ENCODE assay signal across 8 cellular contexts in the genomic region with DNA sequence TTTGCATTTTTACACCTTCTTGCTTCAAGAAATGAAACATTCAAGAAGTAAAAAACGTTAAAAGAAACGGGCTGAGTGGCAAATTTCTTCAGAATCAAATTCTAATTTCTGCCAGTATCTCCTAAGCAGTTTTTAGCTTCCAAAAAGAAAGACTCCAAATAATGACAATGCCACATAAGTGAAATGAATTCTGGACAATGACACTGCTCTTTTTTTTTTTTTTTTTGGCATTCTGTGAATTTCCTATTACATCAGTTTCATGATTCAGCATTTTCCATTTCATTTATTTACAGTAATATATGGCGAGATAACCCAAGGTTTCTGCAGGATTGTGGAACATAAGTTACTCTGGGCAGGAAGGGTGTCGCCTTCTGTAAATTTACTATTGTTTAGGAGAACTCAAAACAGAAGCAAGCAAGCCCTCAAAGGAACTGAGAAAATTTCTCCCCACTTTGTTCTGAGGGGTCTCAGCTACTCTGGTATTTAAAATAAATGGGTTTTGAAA. TPM values are rescaled to one million over a fixed set of nuclear protein-coding genes. Genes with fewer than 3 reads are reported as not detected.
DNase-seq lines count a peak whose midpoint lies in the region; ATAC-seq and TF ChIP-seq lines count a peak whose summit lies in the region.

No MANE protein-coding gene starts in this region.

- H3K27ac ChIP-seq in heart right ventricle (peak overlapping the region in 8 of 10 donors; percentile 50 to 90 (median 74)), upper lobe of right lung (peak overlapping the region; percentile 86)

- TF ChIP-seq CTCF in heart right ventricle (IDR thresholded peaks at IDR 0.05) (no peak), kidney epithelial cell (IDR thresholded peaks at IDR 0.05; ENCODE audit: insufficient read depth, low read length, poor library complexity, severe bottlenecking) (no peak), upper lobe of right lung (IDR thresholded peaks at IDR 0.05) (no peak)

- peaks cover 56% of the 10 kb centered on the region for H3K4me1 Mint-ChIP-seq in activated naive CD8-positive, alpha-beta T cell treated with anti-CD3 and anti-CD28 coated beads, Interleukin-2, amount 50 U/mL, for 24 hours

- H3K9me3 ChIP-seq in heart right ventricle (no peaks in the 10 kb centered on the region), upper lobe of right lung (no peaks in the 10 kb centered on the region)

- ATAC-seq in heart right ventricle (peak in 3 of 8 donors; percentile 29 to 33 (median 32)), left ventricle myocardium superior (no peak), upper lobe of right lung (no peak), HG02885 (IDR thresholded peaks at IDR 0.05; ENCODE audit: poor library complexity, unreplicated experiment) (no peak)
- no peak for ATAC-seq in activated naive CD8-positive, alpha-beta T cell treated with anti-CD3 and anti-CD28 coated beads, Interleukin-2, amount 50 U/mL, for 24 hours

- H3K4me1 ChIP-seq in heart right ventricle (peaks cover 0 to 54% (median 38%) of the 10 kb centered on the region in 9 donors), upper lobe of right lung (peaks cover 41% of the 10 kb centered on the region)

- H3K36me3 ChIP-seq in heart right ventricle (no peaks in the 10 kb centered on the region), kidney epithelial cell (ENCODE audit: control insufficient read depth, insufficient read depth, low read length) (no peaks in the 10 kb centered on the region), upper lobe of right lung (no peaks in the 10 kb centered on the region)

- peak overlapping the region; percentile 97 for H3K4me3 Mint-ChIP-seq in activated naive CD8-positive, alpha-beta T cell treated with anti-CD3 and anti-CD28 coated beads, Interleukin-2, amount 50 U/mL, for 24 hours

- H3K4me3 ChIP-seq in heart right ventricle (peak overlapping the region in 9 of 10 donors; percentile 67 to 96 (median 80)), kidney epithelial cell (ENCODE audit: low read depth, low read length) (peak overlapping the region; percentile 78), upper lobe of right lung (peak overlapping the region; percentile 85)

- DNase-seq in heart right ventricle (no peak), left ventricle myocardium superior (no peak), kidney epithelial cell (ENCODE audit: low read depth) (no peak), upper lobe of right lung (no peak), mesenteric fat pad (ENCODE audit: low spot score) (no peak), EL (no peak)
- no peak for DNase-seq in activated naive CD8-positive, alpha-beta T cell treated with anti-CD3 and anti-CD28 coated beads, Interleukin-2, amount 50 U/mL, for 24 hours

- H3K36me3 Mint-ChIP-seq in activated naive CD8-positive, alpha-beta T cell treated with anti-CD3 and anti-CD28 coated beads, Interleukin-2, amount 50 U/mL, for 24 hours (ENCODE audit: low read depth) = peaks cover 14% of the 10 kb centered on the region

- H3K27me3 ChIP-seq in heart right ventricle (no peaks in the 10 kb centered on the region), kidney epithelial cell (ENCODE audit: control insufficient read depth, insufficient read depth, low read length) (no peaks in the 10 kb centered on the region), upper lobe of right lung (no peaks in the 10 kb centered on the region)

- peak overlapping the region; percentile 98 for H3K27ac Mint-ChIP-seq in activated naive CD8-positive, alpha-beta T cell treated with anti-CD3 and anti-CD28 coated beads, Interleukin-2, amount 50 U/mL, for 24 hours

- peaks cover 3% of the 10 kb centered on the region for H3K27me3 Mint-ChIP-seq in activated naive CD8-positive, alpha-beta T cell treated with anti-CD3 and anti-CD28 coated beads, Interleukin-2, amount 50 U/mL, for 24 hours

- WGBS in heart right ventricle, 2 donors = 50 to 62% methylated on average over 4 of the region's 4 CpGs

- no peaks in the 10 kb centered on the region for H3K9me3 Mint-ChIP-seq in activated naive CD8-positive, alpha-beta T cell treated with anti-CD3 and anti-CD28 coated beads, Interleukin-2, amount 50 U/mL, for 24 hours

- intact Hi-C loops in heart right ventricle (cut with DNase I) (loop anchor here in 4 of 10 donors (5.0 kb wide), 2 partner anchors 51 to 56 kb away; a partner anchor contains a TSS), left ventricle myocardium superior (cut with micrococcal nuclease) (no loop called here), upper lobe of right lung (cut with DNase I) (no loop called here)

RNA-seq across cellular contexts. Expression of a gene that starts 1.3 kb away (rescaled TPM):
- 1 to 10 TPM; 2.5 to 9.8 (median 3.7) TPM for total RNA-seq in heart right ventricle
- polyA plus RNA-seq in heart right ventricle = 1 to 10 TPM; 1.4 to 2.5 TPM
- total RNA-seq in left ventricle myocardium superior = 2.8 TPM
- total RNA-seq in kidney epithelial cell = 114 and 123 TPM in 2 replicates
- total RNA-seq in upper lobe of right lung = 69.2 TPM
- total RNA-seq in mesenteric fat pad = 13.7 TPM

RNA-seq across cellular contexts. Expression of a gene that starts 52.5 kb away (rescaled TPM):
- total RNA-seq in heart right ventricle (10 to 100 TPM; 31.6 to 48.5 (median 44.1) TPM), left ventricle myocardium superior (38.2 TPM), kidney epithelial cell (39.8 and 50.0 TPM in 2 replicates), upper lobe of right lung (25.2 TPM), mesenteric fat pad (25.7 TPM)
- 10 to 100 TPM; 27.4 to 32.9 TPM for polyA plus RNA-seq in heart right ventricle
